Comparison of ENCODE assay signal across 33 cellular contexts in the genomic region with DNA sequence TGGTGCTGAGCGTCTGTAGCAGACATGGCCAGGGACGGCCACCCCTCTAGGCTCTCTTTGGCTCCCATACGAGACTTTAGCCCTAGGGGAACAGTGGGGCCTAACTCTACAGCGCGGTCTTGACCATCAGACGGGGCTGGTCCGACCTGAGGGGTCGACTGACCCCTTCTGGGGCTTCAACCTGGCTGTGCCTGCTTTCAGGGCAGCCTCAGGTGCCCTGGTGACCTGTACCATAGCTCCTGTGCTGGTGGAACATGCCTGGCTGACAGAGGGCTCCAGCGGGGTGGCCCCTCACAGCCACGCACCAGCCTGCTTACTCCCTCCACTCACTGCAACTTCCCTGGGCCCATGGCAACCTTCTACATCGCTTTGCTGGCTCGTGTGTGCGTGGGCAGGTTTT.
"Had no signal": no experiment of that assay in that cellular context is flagged by ENCODE, and none has a peak within 500 bp of the region (broad histone marks: within the 10 kb centered on the region; RNA-seq: fewer than 3 reads in every experiment).

No MANE protein-coding gene starts in this region.

- DNase-seq: activated B cell treated with CpG ODN at 0.5 μM for 24 hours; activated CD4-positive, alpha-beta memory T cell treated with anti-CD3 and anti-CD28 coated beads for 36 hours; activated CD4-positive, alpha-beta T cell treated with anti-CD3 and anti-CD28 coated beads for 4 hours; activated CD4-positive, alpha-beta T cell treated with anti-CD3 and anti-CD28 coated beads, Interleukin-2, amount 10 ng/mL, durations not matched to agents 24 days and 14 days; activated CD4-positive, alpha-beta T cell treated with anti-CD3 and anti-CD28 coated beads, Interleukin-2, amount 50 U/mL, for 1 hour; activated CD4-positive, alpha-beta T cell treated with anti-CD3 and anti-CD28 coated beads, Interleukin-2, amount 50 U/mL, for 4 hours; activated CD4-positive, CD25-positive, alpha-beta regulatory T cell treated with anti-CD3 and anti-CD28 coated beads, Interleukin-2, amount 50 U/mL, for 72 hours; activated CD8-positive, alpha-beta memory T cell treated with anti-CD3 and anti-CD28 coated beads, Interleukin-2, amount 50 U/mL, for 4 hours; activated CD8-positive, alpha-beta T cell treated with anti-CD3 and anti-CD28 coated beads for 36 hours; activated effector memory CD4-positive, alpha-beta T cell treated with anti-CD3 and anti-CD28 coated beads, Interleukin-2, amount 50 U/mL, for 16 hours; activated gamma-delta T cell treated with Interleukin-2 at 50 U/mL for 16 hours; activated naive CD4-positive, alpha-beta T cell; activated naive CD4-positive, alpha-beta T cell treated with anti-CD3 and anti-CD28 coated beads for 36 hours; activated naive CD4-positive, alpha-beta T cell treated with anti-CD3 and anti-CD28 coated beads, Interleukin-2, amount 50 U/mL, for 16 hours; activated naive CD8-positive, alpha-beta T cell treated with anti-CD3 and anti-CD28 coated beads for 36 hours; activated T-cell treated with anti-CD3 and anti-CD28 coated beads for 4 hours; activated T-cell treated with anti-CD3 and anti-CD28 coated beads, Interleukin-2, amount 50 U/mL, for 1 hour; activated T-cell treated with anti-CD3 and anti-CD28 coated beads, Interleukin-2, amount 50 U/mL, for 4 hours; activated T-cell treated with anti-CD3 and anti-CD28 coated beads, Interleukin-2, amount 50 U/mL, for 72 hours; adrenal gland; amniotic stem cell; body of pancreas; brain microvascular endothelial cell; central memory CD4-positive, alpha-beta T cell; T-helper 1 cell; T-helper 2 cell; T-helper 9 cell had no signal

- ATAC-seq: activated CD8-positive, alpha-beta T cell treated with anti-CD3 and anti-CD28 coated beads for 36 hours; activated naive CD4-positive, alpha-beta T cell treated with anti-CD3 and anti-CD28 coated beads, Interleukin-2, amount 50 U/mL, for 72 hours; activated T-cell treated with anti-CD3 and anti-CD28 coated beads, Interleukin-2, amount 50 U/mL, for 4 hours; activated T-cell treated with anti-CD3 and anti-CD28 coated beads, Interleukin-2, amount 50 U/mL, for 72 hours; activated T-helper 17 cell treated with anti-CD3 and anti-CD28 coated beads, Interleukin-2, amount 50 U/mL, for 72 hours; body of pancreas had no signal

- H3K4me1 ChIP-seq: adrenal gland, body of pancreas, breast epithelium had no signal

- H3K9me3 ChIP-seq: adrenal gland, body of pancreas had no signal

- FAIRE-seq: astrocyte, TTC549 had no signal

- H3K4me3 ChIP-seq: adrenal gland, body of pancreas, breast epithelium had no signal

- H3K27me3 ChIP-seq: adrenal gland, body of pancreas, brain microvascular endothelial cell, breast epithelium had no signal

- H3K36me3 ChIP-seq: adrenal gland, brain microvascular endothelial cell, breast epithelium had no signal

- H3K27ac ChIP-seq: adrenal gland, body of pancreas, brain microvascular endothelial cell, breast epithelium, VCaP had no signal
